ENCODE assay signal across 1 cellular context in genomic region chr5:141753971-141754713, GRCh38.
TF ChIP-seq lines count a peak whose summit lies in the region.

No MANE protein-coding gene starts in this region.

TF ChIP-seq in HepG2, 621 proteins besides CTCF, POLR2A, EP300 and RAD21 (continued from another document):
- peak; percentile 53 to 94 for TF ChIP-seq REST (IDR thresholded peaks at IDR 0.05; ENCODE audit: borderline replicate concordance in 1 of 2, low read depth in 1 of 2, low read length in 2 of 2)
